ENCODE assay signal across 11 cellular contexts in the genomic region with DNA sequence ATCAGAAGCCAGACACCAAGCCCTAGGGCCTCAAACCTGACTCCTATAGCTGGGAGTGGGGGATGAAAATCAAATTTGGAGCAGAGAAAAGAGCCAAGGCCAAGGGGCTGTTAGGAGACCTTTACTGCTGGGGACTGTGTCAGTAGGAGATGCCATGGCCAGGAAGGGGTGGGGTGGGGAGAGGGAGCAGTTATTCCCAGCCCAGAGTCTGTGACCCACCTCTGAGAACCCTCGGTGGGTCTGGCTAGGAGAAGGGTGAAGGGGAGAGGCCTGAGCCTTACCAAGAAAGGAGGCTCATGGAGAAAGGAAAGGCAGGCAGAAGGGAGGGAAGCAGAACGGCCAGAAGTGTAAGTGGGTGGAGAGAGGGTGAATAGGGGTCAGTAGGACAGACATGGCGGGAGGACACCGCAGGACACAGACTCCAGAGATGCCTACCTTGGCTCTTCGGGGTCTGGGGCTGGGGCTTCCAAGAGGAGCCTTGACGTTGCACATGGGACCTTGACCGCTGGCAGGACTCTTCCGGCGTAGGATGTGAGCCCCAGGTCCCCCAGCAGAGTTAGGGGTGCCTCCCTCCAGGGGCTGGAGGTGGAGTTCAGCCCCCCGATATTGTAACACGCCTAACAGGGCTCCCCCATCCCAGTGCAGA. TPM values are rescaled to one million over a fixed set of nuclear protein-coding genes. Genes with fewer than 3 reads are reported as not detected.
A peak's percentile ranks its signal among the peaks of the same experiment; 100 is the strongest.
DNase-seq lines count a peak whose midpoint lies in the region; ATAC-seq, FAIRE-seq and TF ChIP-seq lines count a peak whose summit lies in the region.
"Had no signal": no experiment of that assay in that cellular context is flagged by ENCODE, and none has a peak within 500 bp of the region (broad histone marks: within the 10 kb centered on the region; RNA-seq: fewer than 3 reads in every experiment).

No MANE protein-coding gene starts in this region.

- H2BK5ac ChIP-seq in H9 (ENCODE audit: insufficient read length, low read length), result no peak overlapping the region
- H2BK5ac ChIP-seq in trophoblast cell (ENCODE audit: low read depth, low read length, poor library complexity), result no peak overlapping the region

- H3K27me3 ChIP-seq in H9 (ENCODE audit: insufficient read depth, low read length) (no peaks in the 10 kb centered on the region), mammary epithelial cell (ENCODE audit: insufficient read depth, low read length) (no peaks in the 10 kb centered on the region), trophoblast cell (ENCODE audit: insufficient read depth, low read length) (no peaks in the 10 kb centered on the region)
- H3K27me3 ChIP-seq in naive thymus-derived CD4-positive, alpha-beta T cell (ENCODE audit: control insufficient read depth in 2 of 2, insufficient read depth in 2 of 2, low read length in 2 of 2), result no peaks in the 10 kb centered on the region

- H3K56ac ChIP-seq in H9 (ENCODE audit: insufficient read length, low read depth, low read length), result no peak overlapping the region

- no peak overlapping the region for H2AK5ac ChIP-seq in H9 (ENCODE audit: insufficient read length, low read length)
- no peak overlapping the region for H2AK5ac ChIP-seq in trophoblast cell (ENCODE audit: low read length)

- H4K5ac ChIP-seq in H9 (ENCODE audit: insufficient read length, low read depth, low read length), result no peak overlapping the region

- H3K4ac ChIP-seq in H9 (ENCODE audit: low read depth, low read length) (no peak overlapping the region), trophoblast cell (ENCODE audit: low read depth, low read length) (no peak overlapping the region)

- ATAC-seq in stimulated activated effector memory CD8-positive, alpha-beta T cell treated with anti-CD3 and anti-CD28 coated beads, Interleukin-12 subunit alpha, Interleukin-12 subunit beta, amount 100 ng/mL, for 72 hours, result no peak
- no peak for ATAC-seq in naive thymus-derived CD4-positive, alpha-beta T cell

- H3K4me3 ChIP-seq in mammary epithelial cell (replicated peaks in 1 of 3; ENCODE audit: insufficient read depth in 1 of 3, low read depth in 2 of 3, low read length in 3 of 3), result no peak overlapping the region
- peak overlapping the region; percentile 46 to 54 for H3K4me3 ChIP-seq in kidney (ENCODE audit: low read length in 2 of 2)
- H3K4me3 ChIP-seq in naive thymus-derived CD4-positive, alpha-beta T cell (ENCODE audit: low read length), result no peak overlapping the region
- no peak overlapping the region for H3K4me3 ChIP-seq in trophoblast cell (ENCODE audit: low read depth, low read length)

- DNase-seq in H9 (no peak), mammary epithelial cell (no peak), kidney (no peak), GM19239 (ENCODE audit: insufficient read length, low spot score) (no peak), trophoblast cell (no peak)
- DNase-seq in stimulated activated effector memory CD8-positive, alpha-beta T cell treated with anti-CD3 and anti-CD28 coated beads, Interleukin-12 subunit alpha, Interleukin-12 subunit beta, amount 100 ng/mL, for 72 hours (ENCODE audit: low spot score in 2 of 2), result no peak
- no peak for DNase-seq in naive thymus-derived CD4-positive, alpha-beta T cell
- no peak for DNase-seq in activated naive CD4-positive, alpha-beta T cell treated with Interleukin-2 at 50 U/mL for 16 hours
- DNase-seq: activated CD4-positive, CD25-positive, alpha-beta regulatory T cell treated with anti-CD3 and anti-CD28 coated beads, Interleukin-2, amount 50 U/mL, for 72 hours; NCI-H748 treated with DMSO at 0.1 percent for 48 hours had no signal

- no peak overlapping the region for H3T11ph ChIP-seq in H9 (ENCODE audit: low read length)

- H3K14ac ChIP-seq in H9 (ENCODE audit: insufficient read depth, low read length) (peak overlapping the region; percentile 19; the same call in 1 of the 2 replicates), trophoblast cell (ENCODE audit: low read length) (no peak overlapping the region)

- peak overlapping the region; percentile 39 to 85 (median 51); a peak in 4 of 7 replicates for H3K27ac Mint-ChIP-seq in H9
- peak overlapping the region; percentile 32 for H3K27ac Mint-ChIP-seq in stimulated activated effector memory CD8-positive, alpha-beta T cell treated with anti-CD3 and anti-CD28 coated beads, Interleukin-12 subunit alpha, Interleukin-12 subunit beta, amount 100 ng/mL, for 72 hours
- peak overlapping the region in 2 of 9 donors; percentile 51 to 61 for H3K27ac Mint-ChIP-seq in naive thymus-derived CD4-positive, alpha-beta T cell

- no peak overlapping the region for H2AFZ ChIP-seq in H9 (ENCODE audit: low read length)
- H2AFZ ChIP-seq in mammary epithelial cell (ENCODE audit: low read depth, low read length), result peak overlapping the region; percentile 76
- no peak overlapping the region for H2AFZ ChIP-seq in trophoblast cell (ENCODE audit: insufficient read depth, low read length, poor library complexity)

- H3K4me1 ChIP-seq in H9 (ENCODE audit: insufficient read depth, low read length) (peaks cover 24% of the 10 kb centered on the region), mammary epithelial cell (ENCODE audit: insufficient read depth, low read length) (peaks cover 40% of the 10 kb centered on the region), kidney (ENCODE audit: control insufficient read depth in 1 of 2, insufficient read depth in 1 of 2, low read depth in 1 of 2, low read length in 2 of 2) (peaks cover 24 to 27% of the 10 kb centered on the region in 2 donors), trophoblast cell (ENCODE audit: control insufficient read depth in 1 of 2, insufficient read depth in 2 of 2, low read length in 2 of 2) (peaks cover 24 to 27% of the 10 kb centered on the region in 2 experiments)
- peaks cover 46 to 52% of the 10 kb centered on the region in 2 donors for H3K4me1 ChIP-seq in naive thymus-derived CD4-positive, alpha-beta T cell (ENCODE audit: control insufficient read depth in 2 of 2, insufficient read depth in 2 of 2, low read length in 2 of 2)

- peaks cover 0 to 19% (median 7%) of the 10 kb centered on the region in 3 experiments; a peak in 5 of 7 replicates for H3K36me3 Mint-ChIP-seq in H9 (ENCODE audit: insufficient read depth in 1 of 3, low read depth in 3 of 3)
- H3K36me3 Mint-ChIP-seq in stimulated activated effector memory CD8-positive, alpha-beta T cell treated with anti-CD3 and anti-CD28 coated beads, Interleukin-12 subunit alpha, Interleukin-12 subunit beta, amount 100 ng/mL, for 72 hours, result peaks cover 6% of the 10 kb centered on the region
- peaks cover 0 to 3% (median 0%) of the 10 kb centered on the region in 5 donors for H3K36me3 Mint-ChIP-seq in naive thymus-derived CD4-positive, alpha-beta T cell

- FAIRE-seq in kidney (lab: Jason Lieb, UNC) (no peak), GM19239 (lab: Jason Lieb, UNC) (no peak)

- no TSS peak for BruUV-seq in mammary epithelial cell (replicated peaks; lab: Mats Ljungman, UMichigan)

- no peak overlapping the region for H4K91ac ChIP-seq in H9 (ENCODE audit: insufficient read length, low read depth, low read length)
- H4K91ac ChIP-seq in trophoblast cell (ENCODE audit: low read depth, low read length), result no peak overlapping the region

- no CpG with 5 or more reads among the region's 11 CpGs for WGBS in H9 (ENCODE audit: extremely low coverage, insufficient read length, low lambda C conversion rate)
- WGBS in mammary epithelial cell (ENCODE audit: low coverage, missing lambda C conversion rate), result 46% methylated on average over 10 of the region's 11 CpGs
- WGBS in trophoblast cell (ENCODE audit: extremely low coverage, insufficient coverage, insufficient read length), result no CpG with 5 or more reads among the region's 11 CpGs

- POLR2A ChIA-PET in naive thymus-derived CD4-positive, alpha-beta T cell (lab: Charles Lee), result interaction anchor here (1.0 to 29.1 kb wide), 7 partner anchors 8 to 29 kb away, joined by 3 to 508 read pairs (median 93); a partner anchor contains a TSS

- H2BK15ac ChIP-seq in H9 (ENCODE audit: low read depth, low read length), result no peak overlapping the region

- no peaks in the 10 kb centered on the region for H4K20me1 ChIP-seq in H9 (ENCODE audit: control insufficient read depth, insufficient read depth, insufficient read length)
- H4K20me1 ChIP-seq in mammary epithelial cell (ENCODE audit: insufficient read depth, low read length), result no peaks in the 10 kb centered on the region

- H4K8ac ChIP-seq in H9 (replicated peaks; ENCODE audit: insufficient read length, low read depth, low read length), result no peak overlapping the region
- no peak overlapping the region for H4K8ac ChIP-seq in trophoblast cell (ENCODE audit: low read depth, low read length)

- H3K79me2 ChIP-seq in H9 (ENCODE audit: insufficient read depth, low read length), result no peaks in the 10 kb centered on the region
- peaks cover 4% of the 10 kb centered on the region for H3K79me2 ChIP-seq in mammary epithelial cell (ENCODE audit: insufficient read depth, low read length)
- H3K79me2 ChIP-seq in trophoblast cell (ENCODE audit: control insufficient read depth, insufficient read depth, low read length, poor library complexity), result peaks cover 6% of the 10 kb centered on the region

- H2BK12ac ChIP-seq in H9 (ENCODE audit: insufficient read length, low read depth, low read length) (no peak overlapping the region), trophoblast cell (ENCODE audit: low read length) (no peak overlapping the region)

- H3K27me3 Mint-ChIP-seq in H9 (ENCODE audit: low read depth), result no peaks in the 10 kb centered on the region
- no peaks in the 10 kb centered on the region for H3K27me3 Mint-ChIP-seq in naive thymus-derived CD4-positive, alpha-beta T cell

- no peak overlapping the region for H3K9ac ChIP-seq in H9 (ENCODE audit: extremely low read depth, insufficient read length, low read length)
- H3K9ac ChIP-seq in mammary epithelial cell (ENCODE audit: insufficient read depth, low read length), result no peak overlapping the region
- H3K9ac ChIP-seq in kidney (ENCODE audit: low read length in 2 of 2), result peak overlapping the region; percentile 21 to 65
- H3K9ac ChIP-seq in trophoblast cell (ENCODE audit: low read length), result no peak overlapping the region
- H3K9ac ChIP-seq: KMS-11 had no signal

- H3K4me3 Mint-ChIP-seq in H9, result peak overlapping the region; percentile 59 to 65
- no peak overlapping the region for H3K4me3 Mint-ChIP-seq in stimulated activated effector memory CD8-positive, alpha-beta T cell treated with anti-CD3 and anti-CD28 coated beads, Interleukin-12 subunit alpha, Interleukin-12 subunit beta, amount 100 ng/mL, for 72 hours
- H3K4me3 Mint-ChIP-seq in naive thymus-derived CD4-positive, alpha-beta T cell, result no peak overlapping the region

- H3K4me2 ChIP-seq in H9 (ENCODE audit: insufficient read depth, insufficient read length, low read length) (peak overlapping the region; percentile 27), mammary epithelial cell (ENCODE audit: insufficient read depth, low read depth, low read length) (peak overlapping the region; percentile 54), trophoblast cell (ENCODE audit: low read length) (no peak overlapping the region)
- H3K4me2 ChIP-seq: KMS-11 had no signal

- no peak overlapping the region for H2BK120ac ChIP-seq in H9 (ENCODE audit: low read depth, low read length, poor library complexity, severe bottlenecking)
- H2BK120ac ChIP-seq in trophoblast cell (ENCODE audit: insufficient read depth, low read length, poor library complexity), result no peak overlapping the region

- intact Hi-C loops in mammary epithelial cell (cut with micrococcal nuclease), result no loop called here
- intact Hi-C loops in kidney (cut with DNase I), result no loop called here
- intact Hi-C loops in naive thymus-derived CD4-positive, alpha-beta T cell (cut with micrococcal nuclease), result no loop called here

- no peaks in the 10 kb centered on the region for H3K36me3 ChIP-seq in mammary epithelial cell (ENCODE audit: insufficient read depth, low read length)
- peaks cover 0 to 4% of the 10 kb centered on the region in 2 donors for H3K36me3 ChIP-seq in kidney (ENCODE audit: control insufficient read depth in 1 of 2, insufficient read depth in 2 of 2, low read length in 2 of 2)
- H3K36me3 ChIP-seq in naive thymus-derived CD4-positive, alpha-beta T cell (ENCODE audit: control insufficient read depth in 2 of 3, insufficient read depth in 3 of 3, low read length in 3 of 3), result peaks cover 0 to 4% (median 0%) of the 10 kb centered on the region in 3 experiments
- H3K36me3 ChIP-seq in trophoblast cell (ENCODE audit: control insufficient read depth in 1 of 2, insufficient read depth in 2 of 2, low read length in 2 of 2), result no peaks in the 10 kb centered on the region

- H3K23ac ChIP-seq in H9 (ENCODE audit: insufficient read length, low read depth, low read length) (no peak overlapping the region), trophoblast cell (ENCODE audit: low read length) (no peak overlapping the region)

- no peaks in the 10 kb centered on the region for H3K9me3 ChIP-seq in H9 (ENCODE audit: control insufficient read depth, low read depth, low read length)
- H3K9me3 ChIP-seq in mammary epithelial cell (replicated peaks; ENCODE audit: insufficient read depth, low read length), result no peaks in the 10 kb centered on the region
- H3K9me3 ChIP-seq in kidney (ENCODE audit: control insufficient read depth in 1 of 2, low read length in 2 of 2), result no peaks in the 10 kb centered on the region
- no peaks in the 10 kb centered on the region for H3K9me3 ChIP-seq in naive thymus-derived CD4-positive, alpha-beta T cell (ENCODE audit: control insufficient read depth in 2 of 3, low read length in 3 of 3)
- no peaks in the 10 kb centered on the region for H3K9me3 ChIP-seq in trophoblast cell (ENCODE audit: insufficient read depth, low read depth, low read length)

- H3K4me1 Mint-ChIP-seq in H9, result peaks cover 58 to 61% of the 10 kb centered on the region in 2 experiments
- H3K4me1 Mint-ChIP-seq in stimulated activated effector memory CD8-positive, alpha-beta T cell treated with anti-CD3 and anti-CD28 coated beads, Interleukin-12 subunit alpha, Interleukin-12 subunit beta, amount 100 ng/mL, for 72 hours, result peaks cover 60% of the 10 kb centered on the region
- H3K4me1 Mint-ChIP-seq in naive thymus-derived CD4-positive, alpha-beta T cell, result peaks cover 38 to 73% (median 56%) of the 10 kb centered on the region in 7 donors

- H3K9me3 Mint-ChIP-seq in H9, result no peaks in the 10 kb centered on the region; a peak in 1 of 5 replicates
- no peaks in the 10 kb centered on the region for H3K9me3 Mint-ChIP-seq in stimulated activated effector memory CD8-positive, alpha-beta T cell treated with anti-CD3 and anti-CD28 coated beads, Interleukin-12 subunit alpha, Interleukin-12 subunit beta, amount 100 ng/mL, for 72 hours
- peaks cover 0 to 2% (median 0%) of the 10 kb centered on the region in 11 donors for H3K9me3 Mint-ChIP-seq in naive thymus-derived CD4-positive, alpha-beta T cell

- no peaks in the 10 kb centered on the region for H3K79me1 ChIP-seq in H9 (ENCODE audit: insufficient read depth, low read depth, low read length, poor library complexity, severe bottlenecking)
- H3K79me1 ChIP-seq in trophoblast cell (ENCODE audit: low read length), result peaks cover 14% of the 10 kb centered on the region

- in situ Hi-C loops in mammary epithelial cell (cut with MboI; ENCODE audit: low sequenced_read_pairs in 2 of 2), result loop anchor here in 1 of 2 donors (10.0 to 25.0 kb wide), 2 partner anchors 187 to 540 kb away; a partner anchor contains a TSS

- H3K23me2 ChIP-seq in H9 (ENCODE audit: insufficient read length, low read depth, low read length, poor library complexity, severe bottlenecking), result peaks cover 7% of the 10 kb centered on the region

- dilution Hi-C loops in mammary epithelial cell (cut with HindIII; ENCODE audit: low sequenced_read_pairs), result no loop called here

- CTCF ChIA-PET in mammary epithelial cell (lab: Charles Lee; ENCODE audit: low non-redundant PET), result no interaction called here
- CTCF ChIA-PET in naive thymus-derived CD4-positive, alpha-beta T cell (lab: Charles Lee), result interaction anchor here (1.2 to 1.9 kb wide), 5 partner anchors 8 to 28 kb away, joined by 3 to 6 read pairs (median 5); no protein-coding TSS in a partner anchor

- no peak overlapping the region for H2BK20ac ChIP-seq in H9 (ENCODE audit: low read depth, low read length, poor library complexity, severe bottlenecking)

- H3K27ac ChIP-seq in H9 (ENCODE audit: insufficient read length, low read depth, low read length) (no peak overlapping the region), mammary epithelial cell (ENCODE audit: insufficient read depth, low read depth, low read length) (no peak overlapping the region), kidney (ENCODE audit: low read depth in 2 of 2, low read length in 2 of 2) (peak overlapping the region; percentile 71 to 85), trophoblast cell (ENCODE audit: low read depth, low read length) (no peak overlapping the region)
- H3K27ac ChIP-seq in naive thymus-derived CD4-positive, alpha-beta T cell (ENCODE audit: low read depth, low read length), result no peak overlapping the region
- H3K27ac ChIP-seq: KMS-11 had no signal

- TF ChIP-seq CTCF in H9 (conservative IDR thresholded peaks at IDR 0.05) (no peak), mammary epithelial cell (conservative IDR thresholded peaks at IDR 0.05 in 1 of 2, IDR thresholded peaks at IDR 0.05 in 1 of 2; ENCODE audit: extremely low read depth in 1 of 2, insufficient read depth in 1 of 2, low read depth in 1 of 2, low read length in 2 of 2) (no peak), kidney (IDR thresholded peaks at IDR 0.05; ENCODE audit: borderline replicate concordance, extremely low read depth, insufficient read depth) (no peak)

- H3K18ac ChIP-seq in H9 (ENCODE audit: insufficient read length, low read depth, low read length) (no peak overlapping the region), trophoblast cell (ENCODE audit: low read length) (no peak overlapping the region)

- H4K12ac ChIP-seq in trophoblast cell (ENCODE audit: low read depth, low read length), result no peak overlapping the region

RNA-seq across cellular contexts. Expression of a gene that starts 1.2 kb away (rescaled TPM):
- total RNA-seq in H9 (2021) (7.0 and 9.1 TPM in 2 replicates), mammary epithelial cell (under 1 TPM; 0.16 to 0.17 TPM), kidney (14.0 TPM)
- polyA plus RNA-seq in mammary epithelial cell (0.07 TPM), kidney (ENCODE audit: insufficient read depth, low read depth, low replicate concordance) (0.26 TPM)
- 0.16 TPM for polyA minus RNA-seq in mammary epithelial cell
- 1 to 10 TPM in 4 of 5 experiments, under 1 TPM in 1; 0.70 to 3.3 (median 1.6) TPM for total RNA-seq in naive thymus-derived CD4-positive, alpha-beta T cell
- under 1 TPM; 0.21 to 0.38 TPM for polyA plus RNA-seq in naive thymus-derived CD4-positive, alpha-beta T cell
- polyA plus RNA-seq in trophoblast cell (2013), result 0.53 and 0.60 TPM in 2 replicates

RNA-seq across cellular contexts. Expression of a gene that starts 4.5 kb away (rescaled TPM):
- total RNA-seq in H9 (2021) (80.3 and 84.5 TPM in 2 replicates), mammary epithelial cell (10 to 100 TPM; 69.3 to 82.6 TPM), kidney (92.7 TPM)
- polyA plus RNA-seq in mammary epithelial cell (112 TPM), kidney (ENCODE audit: insufficient read depth, low read depth, low replicate concordance) (197 TPM)
- 117 TPM for polyA minus RNA-seq in mammary epithelial cell
- 100 to 1,000 TPM in 2 of 5 experiments, 10 to 100 TPM in 3; 64.1 to 131 (median 85.3) TPM for total RNA-seq in naive thymus-derived CD4-positive, alpha-beta T cell
- polyA plus RNA-seq in naive thymus-derived CD4-positive, alpha-beta T cell, result 100 to 1,000 TPM in 1 of 2 donors, 10 to 100 TPM in 1; 94.6 to 102 TPM
- polyA plus RNA-seq in trophoblast cell (2013), result 39.1 and 40.2 TPM in 2 replicates

RNA-seq across cellular contexts. Expression of a gene that starts 17.4 kb away (rescaled TPM):
- total RNA-seq in H9 (2021), result 0.44 and 0.90 TPM in 2 replicates
- total RNA-seq in mammary epithelial cell, result 1 to 10 TPM in 1 of 2 donors, under 1 TPM in 1; 0.50 to 1.0 TPM
- polyA plus RNA-seq in mammary epithelial cell, result 0.17 TPM
- polyA minus RNA-seq in mammary epithelial cell, result not detected
- total RNA-seq in kidney, result 43.4 TPM
- 38.9 TPM for polyA plus RNA-seq in kidney (ENCODE audit: insufficient read depth, low read depth, low replicate concordance)
- total RNA-seq in naive thymus-derived CD4-positive, alpha-beta T cell, result 100 to 1,000 TPM in 1 of 5 experiments, 10 to 100 TPM in 3, 1 to 10 TPM in 1; 2.6 to 171 (median 14.5) TPM
- 1 to 10 TPM; 2.7 to 5.1 TPM for polyA plus RNA-seq in naive thymus-derived CD4-positive, alpha-beta T cell
- polyA plus RNA-seq in trophoblast cell (2013), result 1.1 and 1.6 TPM in 2 replicates

RNA-seq across cellular contexts. Expression of a gene that starts 20.4 kb away (rescaled TPM):
- total RNA-seq in H9 (2021) (31.8 and 33.1 TPM in 2 replicates), mammary epithelial cell (10 to 100 TPM; 25.8 to 32.1 TPM), kidney (22.9 TPM)
- polyA plus RNA-seq in mammary epithelial cell (33.8 TPM), kidney (ENCODE audit: insufficient read depth, low read depth, low replicate concordance) (33.5 TPM)
- polyA minus RNA-seq in mammary epithelial cell, result 120 TPM
- 10 to 100 TPM; 40.5 to 83.7 (median 54.3) TPM for total RNA-seq in naive thymus-derived CD4-positive, alpha-beta T cell
- polyA plus RNA-seq in naive thymus-derived CD4-positive, alpha-beta T cell, result 10 to 100 TPM; 36.2 to 52.5 TPM
- polyA plus RNA-seq in trophoblast cell (2013), result 88.8 and 92.4 TPM in 2 replicates

RNA-seq across cellular contexts. Expression of a gene that starts 25.7 kb away (rescaled TPM):
- not detected in 2 replicates for total RNA-seq in H9 (2021)
- not detected for total RNA-seq in mammary epithelial cell
- polyA plus RNA-seq in mammary epithelial cell, result not detected
- not detected for polyA minus RNA-seq in mammary epithelial cell
- total RNA-seq in kidney, result not detected
- polyA plus RNA-seq in kidney (ENCODE audit: insufficient read depth, low read depth, low replicate concordance), result not detected
- not detected for total RNA-seq in naive thymus-derived CD4-positive, alpha-beta T cell
- polyA plus RNA-seq in naive thymus-derived CD4-positive, alpha-beta T cell, result not detected
- 11.6 and 12.0 TPM in 2 replicates for polyA plus RNA-seq in trophoblast cell (2013)

Comparison
In these comparisons a context has a peak if more than half of its experiments do, and no peak if none do; other contexts are left out.
1. H3K27ac ChIP-seq: peak in kidney (2 of 2); none in H9 (single experiment), mammary epithelial cell (single experiment), naive thymus-derived CD4-positive, alpha-beta T cell (single experiment) and trophoblast cell (single experiment).
2. H3K9ac ChIP-seq: peak in kidney (2 of 2); none in H9 (single experiment), mammary epithelial cell (single experiment) and trophoblast cell (single experiment).
3. H3K4me3 Mint-ChIP-seq: peak in H9 (2 of 2); none in stimulated activated effector memory CD8-positive, alpha-beta T cell treated with anti-CD3 and anti-CD28 coated beads, Interleukin-12 subunit alpha, Interleukin-12 subunit beta, amount 100 ng/mL, for 72 hours (single experiment) and naive thymus-derived CD4-positive, alpha-beta T cell (0 of 10).
4. H3K4me3 ChIP-seq: peak in kidney (2 of 2); none in mammary epithelial cell (0 of 3), naive thymus-derived CD4-positive, alpha-beta T cell (single experiment) and trophoblast cell (single experiment).